In the genomic region with DNA sequence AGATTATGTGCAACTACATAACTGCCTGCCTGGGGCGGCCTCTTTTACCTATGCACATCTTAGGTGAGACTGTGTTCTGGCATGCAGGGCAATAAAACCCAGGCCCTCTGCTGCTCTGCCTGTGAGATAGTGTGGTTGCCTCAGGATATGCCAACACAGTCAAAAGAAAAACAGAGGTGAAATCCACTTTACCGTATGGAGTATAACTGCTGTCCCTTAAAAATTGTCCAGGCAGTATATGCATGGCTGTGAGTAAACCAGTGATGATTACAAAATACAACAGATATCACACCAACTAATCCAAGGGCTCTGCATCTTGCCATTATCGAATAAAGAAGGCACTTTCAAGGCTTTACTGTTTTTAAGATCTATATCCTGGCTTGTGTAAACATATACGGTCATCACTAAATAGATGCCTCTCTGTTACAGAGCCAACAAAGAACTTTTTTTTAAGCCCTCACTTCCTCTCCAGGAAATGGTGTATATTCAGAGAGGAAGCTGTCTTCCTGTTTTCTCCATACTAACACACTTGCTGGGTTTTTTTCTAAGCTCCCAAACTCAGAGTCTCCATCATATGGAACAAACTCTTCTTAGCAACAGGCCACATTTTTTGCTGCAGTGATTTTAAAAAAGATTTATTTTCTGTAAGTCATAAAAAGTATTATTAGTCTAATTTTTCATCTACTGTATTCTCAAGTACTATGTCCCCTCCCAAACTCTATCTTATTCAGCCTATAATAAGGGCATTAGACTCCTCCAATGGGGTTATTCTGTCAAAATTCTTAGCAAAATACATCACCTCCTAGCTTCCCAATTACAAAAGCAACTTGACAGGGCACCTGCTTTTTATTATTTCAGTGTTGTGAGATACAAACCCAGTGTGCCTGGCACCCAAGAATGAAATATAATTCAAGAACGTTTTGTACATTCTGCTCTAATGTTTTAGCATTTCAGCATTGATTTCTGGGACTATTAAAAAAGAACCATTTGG, we compare ENCODE assay signal across 8 cellular contexts.
DNase-seq lines count a peak whose midpoint lies in the region; ATAC-seq, FAIRE-seq and TF ChIP-seq lines count a peak whose summit lies in the region.

No MANE protein-coding gene starts in this region.

- H3K27ac ChIP-seq in KOPT-K1 (ENCODE audit: low read depth, low read length, poor library complexity, severe bottlenecking) (peak overlapping the region; percentile 49), astrocyte (ENCODE audit: low read depth, low read length) (no peak overlapping the region), gastroesophageal sphincter (peak overlapping the region in 2 of 4 donors; percentile 24 to 33)

- WGBS in gastroesophageal sphincter (ENCODE audit: low coverage in 1 of 2), 2 donors: 56 to 64% methylated on average over 5 of the region's 5 CpGs

- CTCF ChIA-PET in Calu3 (lab: Charles Lee): interaction anchor here (1.0 kb wide), 1 partner anchor 20 kb away, joined by 3 read pairs; no protein-coding TSS in a partner anchor

- TF ChIP-seq CTCF in Calu3 (IDR thresholded peaks at IDR 0.05; ENCODE audit: unreplicated experiment): no peak
- TF ChIP-seq CTCF in astrocyte (IDR thresholded peaks at IDR 0.05; ENCODE audit: insufficient read depth, low read depth, low read length): no peak
- no peak for TF ChIP-seq CTCF in gastroesophageal sphincter (IDR thresholded peaks at IDR 0.05)

- H3K27ac Mint-ChIP-seq in Calu3 (ENCODE audit: unreplicated experiment): peak overlapping the region; percentile 45
- H3K27ac Mint-ChIP-seq in astrocyte (ENCODE audit: unreplicated experiment): peak overlapping the region; percentile 7
- H3K27ac Mint-ChIP-seq in naive thymus-derived CD8-positive, alpha-beta T cell: peak overlapping the region; percentile 88 to 99 (median 94)

- H3K79me2 ChIP-seq in astrocyte (ENCODE audit: insufficient read depth, low read length): peaks cover 62% of the 10 kb centered on the region

- H3K36me3 ChIP-seq in KOPT-K1 (ENCODE audit: insufficient read depth, low read length): no peaks in the 10 kb centered on the region
- no peaks in the 10 kb centered on the region for H3K36me3 ChIP-seq in astrocyte (ENCODE audit: insufficient read depth, low read length)
- H3K36me3 ChIP-seq in gastroesophageal sphincter: no peaks in the 10 kb centered on the region

- no peaks in the 10 kb centered on the region for H3K27me3 ChIP-seq in astrocyte (ENCODE audit: insufficient read depth, low read length)
- no peaks in the 10 kb centered on the region for H3K27me3 ChIP-seq in gastroesophageal sphincter

- H3K4me2 ChIP-seq in astrocyte (ENCODE audit: low read length): no peak overlapping the region

- no peak for TF ChIP-seq POLR2A in gastroesophageal sphincter (IDR thresholded peaks at IDR 0.05)

- DNase-seq in Calu3 (no peak), astrocyte (ENCODE audit: low read depth) (no peak), NCI-H2081 treated with DMSO at 0.1 percent for 48 hours (lab: John Stamatoyannopoulos, UW) (no peak), OCI-M2 (lab: John Stamatoyannopoulos, UW; ENCODE audit: unreplicated experiment) (no peak), NCI-H774 (lab: John Stamatoyannopoulos, UW) (no peak)
- DNase-seq in naive thymus-derived CD8-positive, alpha-beta T cell: peak in 5 of 10 donors; percentile 29 to 63 (median 42)

- H3K4me3 Mint-ChIP-seq in Calu3 (ENCODE audit: low read depth, unreplicated experiment) (no peak overlapping the region), astrocyte (ENCODE audit: unreplicated experiment) (no peak overlapping the region)
- H3K4me3 Mint-ChIP-seq in naive thymus-derived CD8-positive, alpha-beta T cell: peak overlapping the region; percentile 53 to 81 (median 74)

- intact Hi-C loops in Calu3 (cut with micrococcal nuclease; ENCODE audit: unreplicated experiment): no loop called here

- no peak overlapping the region for H3K9ac ChIP-seq in astrocyte (ENCODE audit: low read length)

- H3K36me3 Mint-ChIP-seq in Calu3 (ENCODE audit: insufficient read depth, unreplicated experiment) (no peaks in the 10 kb centered on the region), astrocyte (ENCODE audit: low read depth, unreplicated experiment) (peaks cover 2% of the 10 kb centered on the region)
- peaks cover 0 to 8% (median 2%) of the 10 kb centered on the region in 3 donors for H3K36me3 Mint-ChIP-seq in naive thymus-derived CD8-positive, alpha-beta T cell

- H3K4me3 ChIP-seq in astrocyte (ENCODE audit: insufficient read depth, low read depth, low read length) (no peak overlapping the region), gastroesophageal sphincter (no peak overlapping the region)

- no peak for FAIRE-seq in astrocyte (lab: Jason Lieb, UNC)

- H3K4me1 ChIP-seq in astrocyte (ENCODE audit: insufficient read depth, low read length) (peaks cover 25% of the 10 kb centered on the region), gastroesophageal sphincter (peaks cover 5 to 37% (median 11%) of the 10 kb centered on the region in 3 donors)

- POLR2A ChIA-PET in naive thymus-derived CD8-positive, alpha-beta T cell (lab: Charles Lee): interaction anchor here (0.9 to 1.9 kb wide), 6 partner anchors 13 to 135 kb away, joined by 3 to 8 read pairs (median 4); a partner anchor contains a TSS

- no peaks in the 10 kb centered on the region for H3K9me3 ChIP-seq in KOPT-K1 (ENCODE audit: insufficient read depth, low read length, poor library complexity, severe bottlenecking)
- no peaks in the 10 kb centered on the region for H3K9me3 ChIP-seq in astrocyte (ENCODE audit: insufficient read depth, low read depth, low read length)
- H3K9me3 ChIP-seq in gastroesophageal sphincter: no peaks in the 10 kb centered on the region

- no peaks in the 10 kb centered on the region for H4K20me1 ChIP-seq in astrocyte (ENCODE audit: insufficient read depth, low read length)

- ATAC-seq in naive thymus-derived CD8-positive, alpha-beta T cell: peak; percentile 57 to 64
- ATAC-seq in gastroesophageal sphincter: no peak

- H3K9me3 Mint-ChIP-seq in Calu3 (ENCODE audit: low read depth, unreplicated experiment) (no peaks in the 10 kb centered on the region), astrocyte (ENCODE audit: unreplicated experiment) (no peaks in the 10 kb centered on the region)
- H3K9me3 Mint-ChIP-seq in naive thymus-derived CD8-positive, alpha-beta T cell: peaks cover 0 to 15% (median 0%) of the 10 kb centered on the region in 9 donors

- H3K4me1 Mint-ChIP-seq in Calu3 (ENCODE audit: low read depth, unreplicated experiment) (peaks cover 40% of the 10 kb centered on the region), astrocyte (ENCODE audit: low read depth, unreplicated experiment) (peaks cover 38% of the 10 kb centered on the region)
- peaks cover 33 to 94% (median 80%) of the 10 kb centered on the region in 4 donors for H3K4me1 Mint-ChIP-seq in naive thymus-derived CD8-positive, alpha-beta T cell

- H3K27me3 Mint-ChIP-seq in Calu3 (ENCODE audit: unreplicated experiment) (no peaks in the 10 kb centered on the region), astrocyte (ENCODE audit: low read depth, unreplicated experiment) (no peaks in the 10 kb centered on the region)
- no peaks in the 10 kb centered on the region for H3K27me3 Mint-ChIP-seq in naive thymus-derived CD8-positive, alpha-beta T cell

- BruUV-seq in Calu3 (replicated peaks; lab: Mats Ljungman, UMichigan): no TSS peak

- no peak overlapping the region for H2AFZ ChIP-seq in astrocyte (ENCODE audit: low read depth, low read length)

- TF ChIP-seq EP300 in gastroesophageal sphincter (IDR thresholded peaks at IDR 0.05): no peak

Comparison
In these comparisons a context has a peak if more than half of its experiments do, and no peak if none do; other contexts are left out.
1. H3K27ac Mint-ChIP-seq: peak in every context shown above with its lines; median percentile 94 in naive thymus-derived CD8-positive, alpha-beta T cell; 45 in Calu3; 7 in astrocyte.
2. H3K4me3 Mint-ChIP-seq: peak in naive thymus-derived CD8-positive, alpha-beta T cell (10 of 10); none in Calu3 (single experiment) and astrocyte (single experiment).